Comparison of ENCODE assay signal across 1 cellular context in the genomic region with DNA sequence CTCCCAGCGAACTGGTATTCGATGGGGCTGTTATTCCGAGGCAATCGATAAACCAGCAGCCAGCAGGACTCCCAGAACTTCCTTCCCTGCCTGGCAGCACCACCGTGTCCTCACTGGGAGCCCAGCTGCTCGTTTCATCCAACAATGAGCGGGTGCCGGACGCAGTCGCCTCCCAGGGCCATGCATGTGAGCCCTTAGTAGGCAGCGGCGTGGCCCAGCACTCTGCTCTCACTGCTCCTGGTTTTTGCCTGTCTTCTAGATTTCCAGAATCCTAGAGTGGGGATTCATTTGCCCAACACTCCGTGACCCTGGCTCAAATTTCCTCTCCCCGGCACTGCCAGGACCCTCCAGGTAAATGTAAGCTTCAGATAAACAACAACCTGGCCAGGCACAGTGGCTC.
TF ChIP-seq lines count a peak whose summit lies in the region.

No MANE protein-coding gene starts in this region.

TF ChIP-seq in GM23338, 12 proteins besides CTCF, POLR2A, EP300 and RAD21 (continued from another document):
- TF ChIP-seq, protein P1, sequence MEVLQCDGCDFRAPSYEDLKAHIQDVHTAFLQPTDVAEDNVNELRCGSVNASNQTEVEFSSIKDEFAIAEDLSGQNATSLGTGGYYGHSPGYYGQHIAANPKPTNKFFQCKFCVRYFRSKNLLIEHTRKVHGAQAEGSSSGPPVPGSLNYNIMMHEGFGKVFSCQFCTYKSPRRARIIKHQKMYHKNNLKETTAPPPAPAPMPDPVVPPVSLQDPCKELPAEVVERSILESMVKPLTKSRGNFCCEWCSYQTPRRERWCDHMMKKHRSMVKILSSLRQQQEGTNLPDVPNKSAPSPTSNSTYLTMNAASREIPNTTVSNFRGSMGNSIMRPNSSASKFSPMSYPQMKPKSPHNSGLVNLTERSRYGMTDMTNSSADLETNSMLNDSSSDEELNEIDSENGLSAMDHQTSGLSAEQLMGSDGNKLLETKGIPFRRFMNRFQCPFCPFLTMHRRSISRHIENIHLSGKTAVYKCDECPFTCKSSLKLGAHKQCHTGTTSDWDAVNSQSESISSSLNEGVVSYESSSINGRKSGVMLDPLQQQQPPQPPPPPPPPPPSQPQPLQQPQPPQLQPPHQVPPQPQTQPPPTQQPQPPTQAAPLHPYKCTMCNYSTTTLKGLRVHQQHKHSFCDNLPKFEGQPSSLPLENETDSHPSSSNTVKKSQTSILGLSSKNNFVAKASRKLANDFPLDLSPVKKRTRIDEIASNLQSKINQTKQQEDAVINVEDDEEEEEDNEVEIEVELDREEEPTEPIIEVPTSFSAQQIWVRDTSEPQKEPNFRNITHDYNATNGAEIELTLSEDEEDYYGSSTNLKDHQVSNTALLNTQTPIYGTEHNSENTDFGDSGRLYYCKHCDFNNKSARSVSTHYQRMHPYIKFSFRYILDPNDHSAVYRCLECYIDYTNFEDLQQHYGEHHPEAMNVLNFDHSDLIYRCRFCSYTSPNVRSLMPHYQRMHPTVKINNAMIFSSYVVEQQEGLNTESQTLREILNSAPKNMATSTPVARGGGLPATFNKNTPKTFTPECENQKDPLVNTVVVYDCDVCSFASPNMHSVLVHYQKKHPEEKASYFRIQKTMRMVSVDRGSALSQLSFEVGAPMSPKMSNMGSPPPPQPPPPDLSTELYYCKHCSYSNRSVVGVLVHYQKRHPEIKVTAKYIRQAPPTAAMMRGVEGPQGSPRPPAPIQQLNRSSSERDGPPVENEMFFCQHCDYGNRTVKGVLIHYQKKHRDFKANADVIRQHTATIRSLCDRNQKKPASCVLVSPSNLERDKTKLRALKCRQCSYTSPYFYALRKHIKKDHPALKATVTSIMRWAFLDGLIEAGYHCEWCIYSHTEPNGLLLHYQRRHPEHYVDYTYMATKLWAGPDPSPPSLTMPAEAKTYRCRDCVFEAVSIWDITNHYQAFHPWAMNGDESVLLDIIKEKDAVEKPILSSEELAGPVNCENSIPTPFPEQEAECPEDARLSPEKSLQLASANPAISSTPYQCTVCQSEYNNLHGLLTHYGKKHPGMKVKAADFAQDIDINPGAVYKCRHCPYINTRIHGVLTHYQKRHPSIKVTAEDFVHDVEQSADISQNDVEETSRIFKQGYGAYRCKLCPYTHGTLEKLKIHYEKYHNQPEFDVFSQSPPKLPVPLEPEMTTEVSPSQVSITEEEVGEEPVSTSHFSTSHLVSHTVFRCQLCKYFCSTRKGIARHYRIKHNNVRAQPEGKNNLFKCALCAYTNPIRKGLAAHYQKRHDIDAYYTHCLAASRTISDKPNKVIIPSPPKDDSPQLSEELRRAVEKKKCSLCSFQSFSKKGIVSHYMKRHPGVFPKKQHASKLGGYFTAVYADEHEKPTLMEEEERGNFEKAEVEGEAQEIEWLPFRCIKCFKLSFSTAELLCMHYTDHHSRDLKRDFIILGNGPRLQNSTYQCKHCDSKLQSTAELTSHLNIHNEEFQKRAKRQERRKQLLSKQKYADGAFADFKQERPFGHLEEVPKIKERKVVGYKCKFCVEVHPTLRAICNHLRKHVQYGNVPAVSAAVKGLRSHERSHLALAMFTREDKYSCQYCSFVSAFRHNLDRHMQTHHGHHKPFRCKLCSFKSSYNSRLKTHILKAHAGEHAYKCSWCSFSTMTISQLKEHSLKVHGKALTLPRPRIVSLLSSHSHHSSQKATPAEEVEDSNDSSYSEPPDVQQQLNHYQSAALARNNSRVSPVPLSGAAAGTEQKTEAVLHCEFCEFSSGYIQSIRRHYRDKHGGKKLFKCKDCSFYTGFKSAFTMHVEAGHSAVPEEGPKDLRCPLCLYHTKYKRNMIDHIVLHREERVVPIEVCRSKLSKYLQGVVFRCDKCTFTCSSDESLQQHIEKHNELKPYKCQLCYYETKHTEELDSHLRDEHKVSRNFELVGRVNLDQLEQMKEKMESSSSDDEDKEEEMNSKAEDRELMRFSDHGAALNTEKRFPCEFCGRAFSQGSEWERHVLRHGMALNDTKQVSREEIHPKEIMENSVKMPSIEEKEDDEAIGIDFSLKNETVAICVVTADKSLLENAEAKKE (CRISPR knock-in tag; IDR thresholded peaks at IDR 0.05) = no peak
- TF ChIP-seq, protein P2, sequence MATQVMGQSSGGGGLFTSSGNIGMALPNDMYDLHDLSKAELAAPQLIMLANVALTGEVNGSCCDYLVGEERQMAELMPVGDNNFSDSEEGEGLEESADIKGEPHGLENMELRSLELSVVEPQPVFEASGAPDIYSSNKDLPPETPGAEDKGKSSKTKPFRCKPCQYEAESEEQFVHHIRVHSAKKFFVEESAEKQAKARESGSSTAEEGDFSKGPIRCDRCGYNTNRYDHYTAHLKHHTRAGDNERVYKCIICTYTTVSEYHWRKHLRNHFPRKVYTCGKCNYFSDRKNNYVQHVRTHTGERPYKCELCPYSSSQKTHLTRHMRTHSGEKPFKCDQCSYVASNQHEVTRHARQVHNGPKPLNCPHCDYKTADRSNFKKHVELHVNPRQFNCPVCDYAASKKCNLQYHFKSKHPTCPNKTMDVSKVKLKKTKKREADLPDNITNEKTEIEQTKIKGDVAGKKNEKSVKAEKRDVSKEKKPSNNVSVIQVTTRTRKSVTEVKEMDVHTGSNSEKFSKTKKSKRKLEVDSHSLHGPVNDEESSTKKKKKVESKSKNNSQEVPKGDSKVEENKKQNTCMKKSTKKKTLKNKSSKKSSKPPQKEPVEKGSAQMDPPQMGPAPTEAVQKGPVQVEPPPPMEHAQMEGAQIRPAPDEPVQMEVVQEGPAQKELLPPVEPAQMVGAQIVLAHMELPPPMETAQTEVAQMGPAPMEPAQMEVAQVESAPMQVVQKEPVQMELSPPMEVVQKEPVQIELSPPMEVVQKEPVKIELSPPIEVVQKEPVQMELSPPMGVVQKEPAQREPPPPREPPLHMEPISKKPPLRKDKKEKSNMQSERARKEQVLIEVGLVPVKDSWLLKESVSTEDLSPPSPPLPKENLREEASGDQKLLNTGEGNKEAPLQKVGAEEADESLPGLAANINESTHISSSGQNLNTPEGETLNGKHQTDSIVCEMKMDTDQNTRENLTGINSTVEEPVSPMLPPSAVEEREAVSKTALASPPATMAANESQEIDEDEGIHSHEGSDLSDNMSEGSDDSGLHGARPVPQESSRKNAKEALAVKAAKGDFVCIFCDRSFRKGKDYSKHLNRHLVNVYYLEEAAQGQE (IDR thresholded peaks at IDR 0.05; ENCODE audit: unreplicated experiment) = no peak
- TF ChIP-seq ZNF114 (CRISPR knock-in tag; IDR thresholded peaks at IDR 0.05) (no peak), CREB1 (CRISPR knock-in tag; IDR thresholded peaks at IDR 0.05; ENCODE audit: low read depth) (no peak), EZH2 (IDR thresholded peaks at IDR 0.05; ENCODE audit: low read depth, unreplicated experiment) (no peak)
- TF ChIP-seq, protein P3, sequence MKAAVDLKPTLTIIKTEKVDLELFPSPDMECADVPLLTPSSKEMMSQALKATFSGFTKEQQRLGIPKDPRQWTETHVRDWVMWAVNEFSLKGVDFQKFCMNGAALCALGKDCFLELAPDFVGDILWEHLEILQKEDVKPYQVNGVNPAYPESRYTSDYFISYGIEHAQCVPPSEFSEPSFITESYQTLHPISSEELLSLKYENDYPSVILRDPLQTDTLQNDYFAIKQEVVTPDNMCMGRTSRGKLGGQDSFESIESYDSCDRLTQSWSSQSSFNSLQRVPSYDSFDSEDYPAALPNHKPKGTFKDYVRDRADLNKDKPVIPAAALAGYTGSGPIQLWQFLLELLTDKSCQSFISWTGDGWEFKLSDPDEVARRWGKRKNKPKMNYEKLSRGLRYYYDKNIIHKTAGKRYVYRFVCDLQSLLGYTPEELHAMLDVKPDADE (IDR thresholded peaks at IDR 0.05) = no peak
